12 cellular contexts compared by ENCODE assay signal in genomic region chr12:92224685-92225331, GRCh38.
DNase-seq lines count a peak whose midpoint lies in the region; ATAC-seq, FAIRE-seq and TF ChIP-seq lines count a peak whose summit lies in the region.
"Had no signal": no experiment of that assay in that cellular context is flagged by ENCODE, and none has a peak within 500 bp of the region (broad histone marks: within the 10 kb centered on the region; RNA-seq: fewer than 3 reads in every experiment).

No MANE protein-coding gene starts in this region.

- no peak overlapping the region for H3K4me3 Mint-ChIP-seq in T-cell
- H3K4me3 Mint-ChIP-seq: activated naive CD8-positive, alpha-beta T cell treated with anti-CD3 and anti-CD28 coated beads, Interleukin-2, amount 10 ng/mL, durations not matched to agents 7 days and 5 days; natural killer cell treated with Interleukin-12 subunit alpha and Interleukin-12 subunit beta and Interleukin-15 and Interleukin-18, amount 100 ng/mL, for 72 hours had no signal

- no peak overlapping the region for H2BK12ac ChIP-seq in trophoblast cell (ENCODE audit: low read length)

- TF ChIP-seq POLR2A in GM12892 (IDR thresholded peaks at IDR 0.05; ENCODE audit: low read depth, low read length) = no peak

- DNase-seq in GM03348 (ENCODE audit: low spot score) = peak; percentile 30
- DNase-seq in PC-3 = peak; percentile 83
- DNase-seq in fibroblast of peridontal ligament (ENCODE audit: extremely low read depth) = peak; percentile 79
- peak; percentile 89 to 94 for DNase-seq in trophoblast cell
- DNase-seq in GM12892 (ENCODE audit: insufficient read length) = no peak
- no peak for DNase-seq in T-cell
- DNase-seq in cerebellar cortex (ENCODE audit: low spot score) = no peak
- no peak for DNase-seq in NCI-H187 (lab: John Stamatoyannopoulos, UW)
- DNase-seq: activated CD4-positive, CD25-positive, alpha-beta regulatory T cell treated with anti-CD3 and anti-CD28 coated beads, Interleukin-2, amount 50 U/mL, for 72 hours; activated naive CD8-positive, alpha-beta T cell treated with anti-CD3 and anti-CD28 coated beads, Interleukin-2, amount 10 ng/mL, durations not matched to agents 7 days and 5 days; GF-D8 had no signal

- H3K9me2 ChIP-seq in PC-3 (replicated peaks; ENCODE audit: low read length) = no peaks in the 10 kb centered on the region

- no peak overlapping the region for H2AK5ac ChIP-seq in trophoblast cell (ENCODE audit: low read length)

- no peak overlapping the region for H3K18ac ChIP-seq in trophoblast cell (ENCODE audit: low read length)

- no peaks in the 10 kb centered on the region for H4K20me1 ChIP-seq in PC-3 (ENCODE audit: low read length)

- H3K79me2 ChIP-seq in PC-3 (ENCODE audit: low read length) = no peaks in the 10 kb centered on the region
- H3K79me2 ChIP-seq in trophoblast cell (ENCODE audit: control insufficient read depth, insufficient read depth, low read length, poor library complexity) = no peaks in the 10 kb centered on the region

- H3K27me3 ChIP-seq in PC-3 (ENCODE audit: low read length) (no peaks in the 10 kb centered on the region), trophoblast cell (ENCODE audit: insufficient read depth, low read length) (no peaks in the 10 kb centered on the region)

- no peak overlapping the region for H3K23ac ChIP-seq in trophoblast cell (ENCODE audit: low read length)

- TF ChIP-seq CTCF in PC-3 (conservative IDR thresholded peaks at IDR 0.05; ENCODE audit: low read depth, low read length) = no peak

- H3K27ac ChIP-seq in PC-3 (ENCODE audit: low read length) (peak overlapping the region; percentile 75), trophoblast cell (ENCODE audit: low read depth, low read length) (no peak overlapping the region)

- no peaks in the 10 kb centered on the region for H3K36me3 Mint-ChIP-seq in T-cell
- H3K36me3 Mint-ChIP-seq: natural killer cell treated with Interleukin-12 subunit alpha and Interleukin-12 subunit beta and Interleukin-15 and Interleukin-18, amount 100 ng/mL, for 72 hours had no signal

- H2AFZ ChIP-seq in PC-3 (ENCODE audit: low read length) (peak overlapping the region; percentile 64), trophoblast cell (ENCODE audit: insufficient read depth, low read length, poor library complexity) (no peak overlapping the region)

- H3K27ac Mint-ChIP-seq in T-cell = no peak overlapping the region
- H3K27ac Mint-ChIP-seq: activated naive CD8-positive, alpha-beta T cell treated with anti-CD3 and anti-CD28 coated beads, Interleukin-2, amount 10 ng/mL, durations not matched to agents 7 days and 5 days; natural killer cell treated with Interleukin-12 subunit alpha and Interleukin-12 subunit beta and Interleukin-15 and Interleukin-18, amount 100 ng/mL, for 72 hours had no signal

- H3K4me1 ChIP-seq in PC-3 (ENCODE audit: insufficient read depth, low read length) (peaks cover 13% of the 10 kb centered on the region), trophoblast cell (ENCODE audit: control insufficient read depth in 1 of 2, insufficient read depth in 2 of 2, low read length in 2 of 2) (peaks cover 0 to 4% of the 10 kb centered on the region in 2 experiments)

- POLR2A ChIA-PET in PC-3 (lab: Charles Lee; ENCODE audit: unreplicated experiment) (no interaction called here), T-cell (lab: Charles Lee) (no interaction called here)

- no peak overlapping the region for H4K8ac ChIP-seq in trophoblast cell (ENCODE audit: low read depth, low read length)

- H4K12ac ChIP-seq in trophoblast cell (ENCODE audit: low read depth, low read length) = no peak overlapping the region

- WGBS in trophoblast cell (ENCODE audit: extremely low coverage, insufficient coverage, insufficient read length) = no CpG with 5 or more reads among the region's 6 CpGs

- no peaks in the 10 kb centered on the region for H3K9me3 Mint-ChIP-seq in T-cell
- H3K9me3 Mint-ChIP-seq: natural killer cell treated with Interleukin-12 subunit alpha and Interleukin-12 subunit beta and Interleukin-15 and Interleukin-18, amount 100 ng/mL, for 72 hours had no signal

- no peaks in the 10 kb centered on the region for H3K79me1 ChIP-seq in trophoblast cell (ENCODE audit: low read length)

- no peak overlapping the region for H3K14ac ChIP-seq in trophoblast cell (ENCODE audit: low read length)

- no TSS peak for BruUV-seq in PC-3 (replicated peaks; lab: Mats Ljungman, UMichigan)

- H3K36me3 ChIP-seq in PC-3 (ENCODE audit: low read depth, low read length) (no peaks in the 10 kb centered on the region), trophoblast cell (ENCODE audit: control insufficient read depth in 1 of 2, insufficient read depth in 2 of 2, low read length in 2 of 2) (no peaks in the 10 kb centered on the region)

- peak overlapping the region; percentile 51 for H3K4me2 ChIP-seq in PC-3 (ENCODE audit: low read length)
- H3K4me2 ChIP-seq in trophoblast cell (ENCODE audit: low read length) = no peak overlapping the region

- H3K4me3 ChIP-seq in PC-3 (ENCODE audit: low read length) = no peak overlapping the region; the same call in 1 of the 2 replicates
- no peak overlapping the region for H3K4me3 ChIP-seq in trophoblast cell (ENCODE audit: low read depth, low read length)

- CTCF ChIA-PET in PC-3 (lab: Charles Lee) (no interaction called here), T-cell (lab: Charles Lee) (no interaction called here)

- FAIRE-seq in GM12892 (lab: Jason Lieb, UNC) = no peak

- no peak overlapping the region for H2BK5ac ChIP-seq in trophoblast cell (ENCODE audit: low read depth, low read length, poor library complexity)

- no peak overlapping the region for H4K91ac ChIP-seq in trophoblast cell (ENCODE audit: low read depth, low read length)

- no peak overlapping the region; the same call in 1 of the 2 replicates for H3K9ac ChIP-seq in PC-3 (ENCODE audit: low read length)
- H3K9ac ChIP-seq in trophoblast cell (ENCODE audit: low read length) = no peak overlapping the region

- intact Hi-C loops in PC-3 (cut with micrococcal nuclease) = no loop called here

- H3K4ac ChIP-seq in trophoblast cell (ENCODE audit: low read depth, low read length) = no peak overlapping the region

- H3K4me1 Mint-ChIP-seq in T-cell = peaks cover 0 to 13% (median 2%) of the 10 kb centered on the region in 3 donors

- H3F3A ChIP-seq in PC-3 (ENCODE audit: low read length, unreplicated experiment) = peaks cover 5% of the 10 kb centered on the region

- H2BK120ac ChIP-seq in trophoblast cell (ENCODE audit: insufficient read depth, low read length, poor library complexity) = no peak overlapping the region

- H3K9me3 ChIP-seq in PC-3 (ENCODE audit: low read length) (no peaks in the 10 kb centered on the region), trophoblast cell (ENCODE audit: insufficient read depth, low read depth, low read length) (no peaks in the 10 kb centered on the region)

- ATAC-seq in PC-3 (peak; percentile 86), T-cell (replicated peaks in 1 of 4) (no peak)
- ATAC-seq: natural killer cell treated with Interleukin-12 subunit alpha and Interleukin-12 subunit beta and Interleukin-15 and Interleukin-18, amount 100 ng/mL, for 72 hours had no signal

- no peaks in the 10 kb centered on the region for H3K27me3 Mint-ChIP-seq in T-cell
- H3K27me3 Mint-ChIP-seq: activated naive CD8-positive, alpha-beta T cell treated with anti-CD3 and anti-CD28 coated beads, Interleukin-2, amount 10 ng/mL, durations not matched to agents 7 days and 5 days; natural killer cell treated with Interleukin-12 subunit alpha and Interleukin-12 subunit beta and Interleukin-15 and Interleukin-18, amount 100 ng/mL, for 72 hours had no signal

Comparison
In these comparisons a context has a peak if more than half of its experiments do, and no peak if none do; other contexts are left out.
1. DNase-seq: peak in GM03348 (single experiment), PC-3 (single experiment), fibroblast of peridontal ligament (single experiment) and trophoblast cell (2 of 2); none in GM12892 (single experiment), T-cell (0 of 34), cerebellar cortex (single experiment) and NCI-H187 (0 of 2).